In the genomic region with DNA sequence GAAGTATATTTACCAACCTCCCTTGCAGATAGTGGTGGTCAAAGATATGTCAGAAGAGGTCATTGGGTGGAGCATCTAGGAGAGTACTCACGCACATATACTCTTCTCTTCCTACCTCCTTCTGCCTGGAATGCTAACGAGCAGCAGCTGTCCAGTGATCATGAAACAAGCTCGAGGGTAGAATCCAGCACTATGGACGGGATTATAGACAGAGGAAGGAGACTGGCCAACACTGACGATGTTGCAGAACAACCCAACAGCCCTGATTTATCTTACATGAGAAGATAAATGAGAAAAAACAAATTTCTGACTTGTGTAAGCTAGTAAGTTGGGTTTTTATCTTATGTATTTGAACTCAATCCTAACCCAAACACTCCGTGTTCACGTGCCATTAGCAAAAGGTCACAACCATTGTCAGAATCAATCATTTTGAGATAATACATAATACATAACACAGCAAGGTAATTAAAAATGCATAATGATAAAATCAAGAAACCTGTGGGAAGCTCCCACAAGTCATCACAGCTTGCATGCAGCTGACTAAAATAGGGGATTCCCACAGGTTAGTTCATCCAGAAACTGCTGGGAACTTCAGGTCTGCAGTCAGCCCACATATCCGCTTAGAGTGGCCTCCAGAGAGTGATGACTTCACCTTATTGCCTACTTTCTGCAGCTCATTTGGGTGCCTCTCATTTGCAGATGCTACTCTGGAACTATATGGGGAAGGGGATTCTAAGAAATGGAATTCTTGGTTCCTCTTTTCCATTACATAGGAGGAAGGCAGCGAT, we compare ENCODE assay signal across 7 cellular contexts. TPM values are rescaled to one million over a fixed set of nuclear protein-coding genes. Genes with fewer than 3 reads are reported as not detected.
DNase-seq lines count a peak whose midpoint lies in the region; ATAC-seq and TF ChIP-seq lines count a peak whose summit lies in the region.

No MANE protein-coding gene starts in this region.

- H2AFZ ChIP-seq in smooth muscle cell (ENCODE audit: low read depth), result no peak overlapping the region

- no peak overlapping the region for H3K27ac Mint-ChIP-seq in chondrocyte (ENCODE audit: unreplicated experiment)

- DNase-seq in smooth muscle cell (lab: John Stamatoyannopoulos, UW; ENCODE audit: unreplicated experiment), result no peak
- DNase-seq in chondrocyte (ENCODE audit: low spot score), result no peak
- DNase-seq in NCI-H1092 treated with DMSO at 0.1 percent for 48 hours (lab: John Stamatoyannopoulos, UW), result no peak
- no peak for DNase-seq in NCI-H510A (lab: John Stamatoyannopoulos, UW)

- H3K9ac ChIP-seq in smooth muscle cell (ENCODE audit: low read depth), result no peak overlapping the region

- no peaks in the 10 kb centered on the region for H3K9me3 ChIP-seq in smooth muscle cell (replicated peaks; ENCODE audit: low read depth)

- peaks cover 10% of the 10 kb centered on the region for H3K9me3 Mint-ChIP-seq in chondrocyte (ENCODE audit: low read depth)

- H3K4me3 Mint-ChIP-seq in chondrocyte (ENCODE audit: unreplicated experiment), result no peak overlapping the region

- ATAC-seq in GM18867 (IDR thresholded peaks at IDR 0.05; ENCODE audit: unreplicated experiment) (peak; percentile 81), GM21717 (IDR thresholded peaks at IDR 0.05; ENCODE audit: unreplicated experiment) (peak; percentile 95), HG03575 (IDR thresholded peaks at IDR 0.05; ENCODE audit: extremely low read depth, insufficient number of reproducible peaks, low FRiP score, unreplicated experiment) (peak; percentile 46)

- no peak for TF ChIP-seq CTCF in smooth muscle cell (IDR thresholded peaks at IDR 0.05; ENCODE audit: borderline replicate concordance, insufficient read depth, poor library complexity, severe bottlenecking)
- TF ChIP-seq CTCF in chondrocyte (IDR thresholded peaks at IDR 0.05), result no peak

- H3K27me3 Mint-ChIP-seq in chondrocyte (ENCODE audit: low read depth), result no peaks in the 10 kb centered on the region

- H3K79me2 ChIP-seq in smooth muscle cell (ENCODE audit: low read depth), result no peaks in the 10 kb centered on the region

- H3K4me2 ChIP-seq in smooth muscle cell, result peak overlapping the region; percentile 54

- no peaks in the 10 kb centered on the region for H3K4me1 Mint-ChIP-seq in chondrocyte (ENCODE audit: low read depth)

- no peaks in the 10 kb centered on the region for H3K36me3 Mint-ChIP-seq in chondrocyte (ENCODE audit: low read depth)

- no peaks in the 10 kb centered on the region for H3K4me1 ChIP-seq in smooth muscle cell (ENCODE audit: low read depth)

- H3K27ac ChIP-seq in smooth muscle cell (ENCODE audit: low read depth), result peak overlapping the region; percentile 63

- no peaks in the 10 kb centered on the region for H3F3A ChIP-seq in smooth muscle cell (ENCODE audit: low read depth)

- H4K20me1 ChIP-seq in smooth muscle cell (ENCODE audit: low read depth), result no peaks in the 10 kb centered on the region

- H3K4me3 ChIP-seq in smooth muscle cell, result no peak overlapping the region

- H3K27me3 ChIP-seq in smooth muscle cell (ENCODE audit: low read depth), result no peaks in the 10 kb centered on the region

- 46% methylated on average over 9 of the region's 9 CpGs for WGBS in smooth muscle cell (ENCODE audit: low lambda C conversion rate)

- no peaks in the 10 kb centered on the region for H3K36me3 ChIP-seq in smooth muscle cell (ENCODE audit: low read depth)

RNA-seq across cellular contexts. Expression of a gene that starts 36.3 kb away (rescaled TPM):
- 178 and 190 TPM in 2 replicates for total RNA-seq in smooth muscle cell
- 57.8 and 82.7 TPM in 2 replicates for polyA plus RNA-seq in smooth muscle cell
- 219 to 248 TPM (median 222 TPM) in 3 replicates for total RNA-seq in chondrocyte
